ENCODE assay signal across 1 cellular context in the genomic region with DNA sequence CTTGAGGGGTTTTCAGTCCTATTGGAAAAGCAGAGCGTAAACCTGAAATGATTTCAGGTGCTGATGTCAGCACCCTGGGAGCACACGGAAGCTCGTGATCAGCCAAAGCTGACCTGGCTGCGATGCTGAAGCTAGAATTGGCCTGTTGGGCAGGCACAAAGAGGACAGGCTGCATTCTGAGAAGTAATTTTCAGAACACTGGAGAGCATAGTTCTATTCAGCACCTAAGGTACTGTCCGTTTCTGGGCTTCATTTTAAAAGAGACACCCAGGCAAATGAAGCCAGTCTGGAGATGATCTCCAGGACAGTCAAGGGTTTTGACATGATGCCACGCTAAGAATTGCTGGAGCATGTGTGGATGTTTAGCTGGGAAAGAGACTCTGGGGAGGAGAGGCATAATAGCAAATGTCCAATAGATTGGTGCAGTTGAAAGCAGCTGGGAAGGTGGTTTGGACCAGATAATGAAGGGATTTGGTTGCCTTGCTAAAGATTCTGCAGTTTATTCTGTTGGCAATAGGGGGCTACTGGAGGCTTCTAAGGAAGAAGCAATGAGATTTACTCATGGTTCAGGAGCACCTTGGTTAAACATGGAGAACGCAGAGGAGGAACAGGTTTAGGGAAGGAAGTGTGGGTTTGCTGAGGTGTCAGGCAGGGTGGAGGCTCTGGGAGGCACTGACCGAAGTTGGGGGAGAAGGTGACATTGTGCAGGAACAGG.
TF ChIP-seq lines count a peak whose summit lies in the region.

No MANE protein-coding gene starts in this region.

TF ChIP-seq in GM12878, 131 proteins besides CTCF, POLR2A, EP300 and RAD21 (continued from another document):
- TF ChIP-seq, protein P1, sequence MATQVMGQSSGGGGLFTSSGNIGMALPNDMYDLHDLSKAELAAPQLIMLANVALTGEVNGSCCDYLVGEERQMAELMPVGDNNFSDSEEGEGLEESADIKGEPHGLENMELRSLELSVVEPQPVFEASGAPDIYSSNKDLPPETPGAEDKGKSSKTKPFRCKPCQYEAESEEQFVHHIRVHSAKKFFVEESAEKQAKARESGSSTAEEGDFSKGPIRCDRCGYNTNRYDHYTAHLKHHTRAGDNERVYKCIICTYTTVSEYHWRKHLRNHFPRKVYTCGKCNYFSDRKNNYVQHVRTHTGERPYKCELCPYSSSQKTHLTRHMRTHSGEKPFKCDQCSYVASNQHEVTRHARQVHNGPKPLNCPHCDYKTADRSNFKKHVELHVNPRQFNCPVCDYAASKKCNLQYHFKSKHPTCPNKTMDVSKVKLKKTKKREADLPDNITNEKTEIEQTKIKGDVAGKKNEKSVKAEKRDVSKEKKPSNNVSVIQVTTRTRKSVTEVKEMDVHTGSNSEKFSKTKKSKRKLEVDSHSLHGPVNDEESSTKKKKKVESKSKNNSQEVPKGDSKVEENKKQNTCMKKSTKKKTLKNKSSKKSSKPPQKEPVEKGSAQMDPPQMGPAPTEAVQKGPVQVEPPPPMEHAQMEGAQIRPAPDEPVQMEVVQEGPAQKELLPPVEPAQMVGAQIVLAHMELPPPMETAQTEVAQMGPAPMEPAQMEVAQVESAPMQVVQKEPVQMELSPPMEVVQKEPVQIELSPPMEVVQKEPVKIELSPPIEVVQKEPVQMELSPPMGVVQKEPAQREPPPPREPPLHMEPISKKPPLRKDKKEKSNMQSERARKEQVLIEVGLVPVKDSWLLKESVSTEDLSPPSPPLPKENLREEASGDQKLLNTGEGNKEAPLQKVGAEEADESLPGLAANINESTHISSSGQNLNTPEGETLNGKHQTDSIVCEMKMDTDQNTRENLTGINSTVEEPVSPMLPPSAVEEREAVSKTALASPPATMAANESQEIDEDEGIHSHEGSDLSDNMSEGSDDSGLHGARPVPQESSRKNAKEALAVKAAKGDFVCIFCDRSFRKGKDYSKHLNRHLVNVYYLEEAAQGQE (IDR thresholded peaks at IDR 0.05; ENCODE audit: low read depth, low read length), result peak; percentile 57; the same call in 1 of the 2 replicates
TF ChIP-seq in GM12878: peak in this region for 1.
